Comparison of ENCODE assay signal across 1 cellular context in genomic region chr19:8213827-8214672, GRCh38.
TF ChIP-seq lines count a peak whose summit lies in the region.

No MANE protein-coding gene starts in this region.

TF ChIP-seq in HepG2, 621 proteins besides CTCF, POLR2A, EP300 and RAD21 (continued from another document and continues in another):
- no peak for TF ChIP-seq PATZ1 (CRISPR knock-in tag; IDR thresholded peaks at IDR 0.05)
- no peak for TF ChIP-seq ZSCAN5A (CRISPR knock-in tag; IDR thresholded peaks at IDR 0.05; ENCODE audit: borderline replicate concordance)
- TF ChIP-seq TOPORS (CRISPR knock-in tag; IDR thresholded peaks at IDR 0.05): no peak
- no peak for TF ChIP-seq SP2 (CRISPR knock-in tag; IDR thresholded peaks at IDR 0.05)
- no peak for TF ChIP-seq ZNF337 (CRISPR knock-in tag; IDR thresholded peaks at IDR 0.05; ENCODE audit: borderline replicate concordance, low read depth)
- TF ChIP-seq PHF5A (CRISPR knock-in tag; IDR thresholded peaks at IDR 0.05; ENCODE audit: low read depth, unreplicated experiment): no peak
- TF ChIP-seq HMGXB4 (CRISPR knock-in tag; IDR thresholded peaks at IDR 0.05; ENCODE audit: borderline replicate concordance in 1 of 2, low read depth in 1 of 2): no peak
- no peak for TF ChIP-seq MYNN (CRISPR knock-in tag; IDR thresholded peaks at IDR 0.05; ENCODE audit: low read depth)
- TF ChIP-seq ZMYM3 (CRISPR knock-in tag; IDR thresholded peaks at IDR 0.05): peak; percentile 58; the same call in 1 of the 2 replicates
- no peak for TF ChIP-seq ZBTB34 (CRISPR knock-in tag; IDR thresholded peaks at IDR 0.05)
- TF ChIP-seq ZSCAN29 (CRISPR knock-in tag; conservative IDR thresholded peaks at IDR 0.05): no peak
- no peak for TF ChIP-seq MIER3 (CRISPR knock-in tag; IDR thresholded peaks at IDR 0.05; ENCODE audit: borderline replicate concordance)
- no peak for TF ChIP-seq FOXK1 (CRISPR knock-in tag; IDR thresholded peaks at IDR 0.05; ENCODE audit: borderline replicate concordance, low read depth)
- TF ChIP-seq SAP130 (CRISPR knock-in tag; IDR thresholded peaks at IDR 0.05; ENCODE audit: low read depth): peak; percentile 27; the same call in 1 of the 2 replicates
- 0 out of 2 replicates have a peak, but pooled peaks have one; percentile 41 for TF ChIP-seq ZNF652 (CRISPR knock-in tag; IDR thresholded peaks at IDR 0.05; ENCODE audit: borderline replicate concordance, low read depth)
- no peak for TF ChIP-seq ZNF382 (CRISPR knock-in tag; IDR thresholded peaks at IDR 0.05; ENCODE audit: borderline replicate concordance)
- TF ChIP-seq ZBTB1 (CRISPR knock-in tag; IDR thresholded peaks at IDR 0.05; ENCODE audit: borderline replicate concordance): no peak
- TF ChIP-seq CEBPZ (IDR thresholded peaks at IDR 0.05; ENCODE audit: low read length): no peak
- TF ChIP-seq LCORL (IDR thresholded peaks at IDR 0.05): no peak
- TF ChIP-seq LCORL (CRISPR knock-in tag; IDR thresholded peaks at IDR 0.05): no peak
- no peak for TF ChIP-seq MLXIP (CRISPR knock-in tag; IDR thresholded peaks at IDR 0.05; ENCODE audit: borderline replicate concordance)
- no peak for TF ChIP-seq SIN3A (IDR thresholded peaks at IDR 0.05; ENCODE audit: borderline replicate concordance, low read depth, low read length)
- no peak for TF ChIP-seq GZF1 (CRISPR knock-in tag; IDR thresholded peaks at IDR 0.05)
- no peak for TF ChIP-seq ZBTB21 (CRISPR knock-in tag; IDR thresholded peaks at IDR 0.05)
- peak; percentile 27; the same call in 1 of the 2 replicates for TF ChIP-seq CHD4 (IDR thresholded peaks at IDR 0.05; ENCODE audit: borderline replicate concordance, low read length)
- no peak for TF ChIP-seq ZNF839 (CRISPR knock-in tag; IDR thresholded peaks at IDR 0.05; ENCODE audit: borderline replicate concordance)
- TF ChIP-seq ZBTB40 (IDR thresholded peaks at IDR 0.05): no peak
- TF ChIP-seq ZBTB40 (CRISPR knock-in tag; IDR thresholded peaks at IDR 0.05): no peak
